In the genomic region with DNA sequence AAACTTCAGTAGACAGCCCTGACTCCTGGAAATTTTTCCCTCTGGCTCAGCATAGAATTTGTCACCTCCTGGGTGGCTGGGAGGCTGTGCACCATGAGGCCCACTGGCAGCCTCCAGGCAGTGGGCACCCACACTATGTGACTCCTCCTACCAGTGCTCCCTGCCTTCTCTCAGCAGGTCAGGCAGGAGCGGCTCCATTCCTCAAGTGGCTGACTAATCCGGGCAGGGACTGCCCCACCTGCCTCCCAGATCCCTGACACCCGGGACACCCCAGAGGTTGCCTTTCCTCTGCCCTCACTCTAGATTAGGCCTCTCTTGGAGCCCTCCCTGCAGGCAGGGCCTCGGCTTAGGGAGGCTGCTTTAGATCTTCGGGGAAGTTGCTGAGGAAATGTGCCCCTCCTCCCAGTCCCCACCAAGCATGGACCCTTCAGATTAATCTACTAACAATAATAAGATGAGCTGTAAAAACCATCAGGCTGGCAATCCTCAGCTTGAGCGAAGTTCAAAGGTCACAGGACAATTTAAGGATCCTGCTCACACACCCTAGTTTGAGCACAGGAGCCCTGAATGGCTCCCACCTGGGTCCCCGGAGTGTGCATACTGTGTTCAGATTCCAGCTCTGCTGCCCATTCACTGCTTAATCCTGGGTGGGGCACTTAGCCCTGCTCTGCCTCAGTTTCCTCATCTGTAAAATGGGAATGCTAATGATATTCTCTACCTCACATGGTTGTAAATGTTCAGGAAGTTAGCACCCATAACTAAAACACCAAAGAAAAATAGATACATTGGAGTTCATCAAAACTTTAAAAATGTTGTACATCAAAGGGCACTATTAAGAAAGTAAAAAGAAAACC, we compare ENCODE assay signal across 1 cellular context.
TF ChIP-seq lines count a peak whose summit lies in the region.

No MANE protein-coding gene starts in this region.

TF ChIP-seq in A549, 52 proteins besides CTCF, POLR2A, EP300 and RAD21:
- TF ChIP-seq KDM1A (IDR thresholded peaks at IDR 0.05; ENCODE audit: low read depth) (0 out of 2 replicates have a peak, but pooled peaks have one; percentile 54), MAZ (IDR thresholded peaks at IDR 0.05; ENCODE audit: borderline replicate concordance, low read depth, low read length) (no peak)
- TF ChIP-seq, protein P1, sequence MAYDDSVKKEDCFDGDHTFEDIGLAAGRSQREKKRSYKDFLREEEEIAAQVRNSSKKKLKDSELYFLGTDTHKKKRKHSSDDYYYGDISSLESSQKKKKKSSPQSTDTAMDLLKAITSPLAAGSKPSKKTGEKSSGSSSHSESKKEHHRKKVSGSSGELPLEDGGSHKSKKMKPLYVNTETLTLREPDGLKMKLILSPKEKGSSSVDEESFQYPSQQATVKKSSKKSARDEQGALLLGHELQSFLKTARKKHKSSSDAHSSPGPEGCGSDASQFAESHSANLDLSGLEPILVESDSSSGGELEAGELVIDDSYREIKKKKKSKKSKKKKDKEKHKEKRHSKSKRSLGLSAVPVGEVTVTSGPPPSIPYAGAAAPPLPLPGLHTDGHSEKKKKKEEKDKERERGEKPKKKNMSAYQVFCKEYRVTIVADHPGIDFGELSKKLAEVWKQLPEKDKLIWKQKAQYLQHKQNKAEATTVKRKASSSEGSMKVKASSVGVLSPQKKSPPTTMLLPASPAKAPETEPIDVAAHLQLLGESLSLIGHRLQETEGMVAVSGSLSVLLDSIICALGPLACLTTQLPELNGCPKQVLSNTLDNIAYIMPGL (CRISPR knock-in tag; IDR thresholded peaks at IDR 0.05; ENCODE audit: borderline replicate concordance), result no peak
